8 cellular contexts compared by ENCODE assay signal in the genomic region with DNA sequence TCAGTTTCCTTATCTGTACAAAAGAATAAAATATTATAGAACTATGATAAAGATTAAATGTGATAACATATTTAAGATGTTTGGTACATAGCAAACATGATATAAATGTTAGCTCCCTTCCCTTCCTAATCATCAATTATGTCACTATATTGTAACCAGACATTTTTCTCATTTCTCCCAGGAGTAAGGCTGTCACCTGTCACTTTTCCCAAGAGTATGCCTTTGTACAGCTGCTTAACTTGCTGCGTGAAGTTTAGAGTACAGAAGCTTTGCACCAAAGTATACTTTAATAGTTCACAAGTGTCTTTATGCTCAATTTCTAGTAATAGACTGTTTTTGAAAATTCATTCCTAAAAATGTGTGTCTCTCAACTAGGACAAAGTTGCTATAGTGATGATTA.
"Had no signal": no experiment of that assay in that cellular context is flagged by ENCODE, and none has a peak within 500 bp of the region (broad histone marks: within the 10 kb centered on the region; RNA-seq: fewer than 3 reads in every experiment).

No MANE protein-coding gene starts in this region.

- FAIRE-seq: G401.6, GM12878, GM12891, GM12892, GM18507, GM19239 had no signal

- H3K4me3 ChIP-seq: GM12878 had no signal

- DNase-seq: GDM1, GF-D8 had no signal

- ATAC-seq: GM12878 had no signal
